In the genomic region with DNA sequence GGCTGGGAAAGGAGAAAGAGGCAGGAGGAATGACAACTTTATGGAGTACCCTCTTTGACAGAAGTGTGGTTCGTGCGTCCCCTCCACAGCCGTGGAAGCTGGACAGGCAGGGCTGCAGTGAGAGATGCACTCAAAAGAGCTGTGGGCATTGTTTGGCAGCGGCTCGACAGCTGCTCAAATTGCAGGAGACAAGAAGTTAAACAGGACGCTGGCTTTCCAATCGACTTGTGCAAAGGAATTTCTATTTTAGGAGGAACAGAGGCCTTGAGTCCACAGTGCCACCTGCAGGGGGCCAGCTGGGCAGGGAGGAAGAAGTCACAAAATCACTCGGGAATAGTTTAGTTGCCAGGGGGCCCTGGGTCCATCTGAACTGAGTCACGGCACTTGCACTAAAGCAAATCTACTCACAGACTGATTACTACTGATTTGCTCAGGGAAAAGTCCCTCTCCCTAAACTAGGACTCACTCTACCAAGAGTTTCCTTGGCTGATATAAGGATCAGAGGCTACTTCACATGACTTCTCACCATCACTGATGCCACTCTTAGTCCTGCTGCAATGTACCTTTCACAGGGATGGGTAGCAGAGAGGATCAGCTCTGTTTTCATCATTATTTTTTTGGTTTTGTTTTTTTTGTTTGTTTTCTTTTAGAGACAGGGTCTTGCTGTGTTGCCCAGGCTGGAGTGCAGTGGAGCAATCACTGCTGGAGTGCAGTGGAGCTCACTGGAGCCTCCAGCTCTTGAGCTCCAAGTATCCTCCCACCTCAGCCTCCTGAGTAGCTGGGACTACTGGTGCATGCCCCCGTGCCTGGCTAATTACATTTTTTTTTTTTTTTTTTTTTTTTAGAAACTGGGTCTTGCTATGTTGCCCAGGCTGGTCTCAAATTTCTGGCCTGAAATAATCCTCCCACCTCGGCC, we compare ENCODE assay signal across 8 cellular contexts.
A peak's percentile ranks its signal among the peaks of the same experiment; 100 is the strongest.
DNase-seq lines count a peak whose midpoint lies in the region; ATAC-seq and TF ChIP-seq lines count a peak whose summit lies in the region.

No MANE protein-coding gene starts in this region.

- H3K27me3 ChIP-seq in right cardiac atrium (ENCODE audit: control insufficient read depth, insufficient read depth), result no peaks in the 10 kb centered on the region

- H3K27ac ChIP-seq in 22Rv1, result no peak overlapping the region
- no peak overlapping the region for H3K27ac ChIP-seq in right cardiac atrium (ENCODE audit: low read length)

- no peaks in the 10 kb centered on the region for H3K9me3 Mint-ChIP-seq in activated naive CD4-positive, alpha-beta T cell treated with anti-CD3 and anti-CD28 coated beads, Interleukin-2, amount 10 ng/mL, durations not matched to agents 7 days and 5 days

- H3K9me3 ChIP-seq in right cardiac atrium (ENCODE audit: control insufficient read depth, low read length), result no peaks in the 10 kb centered on the region

- no peaks in the 10 kb centered on the region for H3K4me1 ChIP-seq in right cardiac atrium (ENCODE audit: control insufficient read depth, insufficient read depth, low read length)

- H3K4me3 Mint-ChIP-seq in activated naive CD4-positive, alpha-beta T cell treated with anti-CD3 and anti-CD28 coated beads, Interleukin-2, amount 10 ng/mL, durations not matched to agents 7 days and 5 days, result no peak overlapping the region

- no peaks in the 10 kb centered on the region for H3K36me3 Mint-ChIP-seq in activated naive CD4-positive, alpha-beta T cell treated with anti-CD3 and anti-CD28 coated beads, Interleukin-2, amount 10 ng/mL, durations not matched to agents 7 days and 5 days

- intact Hi-C loops in right cardiac atrium (cut with DNase I), result loop anchor here in 2 of 4 donors (5.0 kb wide), 1 partner anchor 121 kb away; no protein-coding TSS in a partner anchor

- peak; percentile 84 to 90 for ATAC-seq in right cardiac atrium

- no peaks in the 10 kb centered on the region for H3K4me1 Mint-ChIP-seq in activated naive CD4-positive, alpha-beta T cell treated with anti-CD3 and anti-CD28 coated beads, Interleukin-2, amount 10 ng/mL, durations not matched to agents 7 days and 5 days

- peak; percentile 71 for DNase-seq in HCEC 1CT
- peak; percentile 63 to 88 (median 81) for DNase-seq in right cardiac atrium
- DNase-seq in stromal cell of bone marrow (ENCODE audit: low read depth), result peak; percentile 50
- DNase-seq in cerebellar nuclear complex (lab: John Stamatoyannopoulos, UW), result no peak
- no peak for DNase-seq in activated naive CD4-positive, alpha-beta T cell treated with anti-CD3 and anti-CD28 coated beads, Interleukin-2, amount 10 ng/mL, durations not matched to agents 7 days and 5 days
- DNase-seq in germinal center (ENCODE audit: low spot score), result no peak

- 21% methylated on average over 11 of the region's 11 CpGs for WGBS in right cardiac atrium

- CTCF ChIA-PET in activated naive CD4-positive, alpha-beta T cell treated with anti-CD3 and anti-CD28 coated beads, Interleukin-2, amount 10 ng/mL, durations not matched to agents 7 days and 5 days (lab: Charles Lee), result no interaction called here

- peaks cover 10% of the 10 kb centered on the region for H3K27me3 Mint-ChIP-seq in activated naive CD4-positive, alpha-beta T cell treated with anti-CD3 and anti-CD28 coated beads, Interleukin-2, amount 10 ng/mL, durations not matched to agents 7 days and 5 days

- TF ChIP-seq CTCF in 22Rv1 (IDR thresholded peaks at IDR 0.05) (peak; percentile 67), WI38 (IDR thresholded peaks at IDR 0.05; ENCODE audit: low read depth, low read length) (peak; percentile 81)

- no peak overlapping the region for H3K27ac Mint-ChIP-seq in activated naive CD4-positive, alpha-beta T cell treated with anti-CD3 and anti-CD28 coated beads, Interleukin-2, amount 10 ng/mL, durations not matched to agents 7 days and 5 days

- H3K4me3 ChIP-seq in WI38 (ENCODE audit: low read depth, low read length) (no peak overlapping the region), right cardiac atrium (ENCODE audit: low read length) (no peak overlapping the region)

Comparison
In these comparisons a context has a peak if more than half of its experiments do, and no peak if none do; other contexts are left out.
1. DNase-seq: peak in HCEC 1CT (single experiment), right cardiac atrium (3 of 3) and stromal cell of bone marrow (single experiment); none in cerebellar nuclear complex (0 of 2), activated naive CD4-positive, alpha-beta T cell treated with anti-CD3 and anti-CD28 coated beads, Interleukin-2, amount 10 ng/mL, durations not matched to agents 7 days and 5 days (single experiment) and germinal center (single experiment).